In genomic region chr11:13772223-13773046, GRCh38 we compare ENCODE assay signal across 8 cellular contexts.
DNase-seq lines count a peak whose midpoint lies in the region; ATAC-seq and TF ChIP-seq lines count a peak whose summit lies in the region.

No MANE protein-coding gene starts in this region.

- peaks cover 73% of the 10 kb centered on the region for H3K27me3 ChIP-seq in left ventricle myocardium inferior (ENCODE audit: low read depth)

- no peaks in the 10 kb centered on the region for H3K36me3 ChIP-seq in left ventricle myocardium inferior

- H3K4me3 ChIP-seq in left ventricle myocardium inferior = no peak overlapping the region
- H3K4me3 ChIP-seq in foreskin fibroblast (ENCODE audit: low read depth in 1 of 2, low read length in 2 of 2) = no peak overlapping the region
- H3K4me3 ChIP-seq in retinal pigment epithelial cell (ENCODE audit: low read length) = no peak overlapping the region

- no peak overlapping the region for H3K27ac ChIP-seq in left ventricle myocardium inferior (replicated peaks)

- TF ChIP-seq CTCF in left ventricle myocardium inferior (IDR thresholded peaks at IDR 0.05; ENCODE audit: borderline replicate concordance) (peak; percentile 54), foreskin fibroblast (IDR thresholded peaks at IDR 0.05; ENCODE audit: low read depth, low read length) (peak; percentile 31), retinal pigment epithelial cell (conservative IDR thresholded peaks at IDR 0.05; ENCODE audit: low read depth, low read length) (peak; percentile 45)

- DNase-seq in left ventricle myocardium inferior (no peak), cardiac septum (ENCODE audit: low spot score) (no peak), HCEC 1CT (peak; percentile 60), NCI-H187 treated with DMSO at 0.1 percent for 48 hours (lab: John Stamatoyannopoulos, UW) (peak; percentile 70), T follicular helper cell (ENCODE audit: low read depth) (peak; percentile 2), foreskin fibroblast (peak; percentile 37 to 76), retinal pigment epithelial cell (ENCODE audit: low read depth) (peak; percentile 24)

- ATAC-seq in GM21381 (IDR thresholded peaks at IDR 0.05; ENCODE audit: unreplicated experiment) = no peak

- no peaks in the 10 kb centered on the region for H3K4me1 ChIP-seq in left ventricle myocardium inferior

- H3K9me3 ChIP-seq in left ventricle myocardium inferior (replicated peaks) = peaks cover 7% of the 10 kb centered on the region

- intact Hi-C loops in left ventricle myocardium inferior (cut with micrococcal nuclease) (no loop called here), cardiac septum (cut with DNase I) (loop anchor here (2.0 kb wide), 1 partner anchor 476 kb away; no protein-coding TSS in a partner anchor)

Comparison
In these comparisons a context has a peak if more than half of its experiments do, and no peak if none do; other contexts are left out.
1. DNase-seq: peak in HCEC 1CT (single experiment), NCI-H187 treated with DMSO at 0.1 percent for 48 hours (single experiment), T follicular helper cell (single experiment), foreskin fibroblast (2 of 2) and retinal pigment epithelial cell (single experiment); none in left ventricle myocardium inferior (single experiment) and cardiac septum (single experiment).
2. Peak in every context shown above with its lines, with median percentiles within 50 percentile points of each other: CTCF ChIP-seq.